ENCODE assay signal across 9 cellular contexts in genomic region chr9:102892025-102892424, GRCh38.
"Had no signal": no experiment of that assay in that cellular context is flagged by ENCODE, and none has a peak within 500 bp of the region (broad histone marks: within the 10 kb centered on the region; RNA-seq: fewer than 3 reads in every experiment).

No MANE protein-coding gene starts in this region.

- FAIRE-seq: H1 had no signal

- DNase-seq: GM23248, GOT3, H7, H9, HCEC 1CT, HFFc6 had no signal

- H3K9ac ChIP-seq: GM23248 had no signal

- H2AFZ ChIP-seq: GM23248, GM23338 had no signal

- H3K4me3 ChIP-seq: GM23248, GM23338, HAP-1 had no signal

- H3K36me3 ChIP-seq: HAP-1 had no signal

- H3K27ac ChIP-seq: GM23248 had no signal

- H3K4me2 ChIP-seq: GM23338 had no signal

- H3K9me3 ChIP-seq: HAP-1 had no signal
